Comparison of ENCODE assay signal across 8 cellular contexts in genomic region chr4:13654158-13654797, GRCh38. TPM values are rescaled to one million over a fixed set of nuclear protein-coding genes. Genes with fewer than 3 reads are reported as not detected.
DNase-seq lines count a peak whose midpoint lies in the region; ATAC-seq and TF ChIP-seq lines count a peak whose summit lies in the region.

No MANE protein-coding gene starts in this region.

- TF ChIP-seq CTCF in PC-9 (conservative IDR thresholded peaks at IDR 0.05) (peak; percentile 83), fibroblast of mammary gland (conservative IDR thresholded peaks at IDR 0.05; ENCODE audit: control insufficient read depth, insufficient read depth, low read depth, low read length) (peak; percentile 89)

- no peaks in the 10 kb centered on the region for H3K27me3 ChIP-seq in HUES6 (ENCODE audit: control insufficient read depth, insufficient read depth, low read length)
- no peaks in the 10 kb centered on the region for H3K27me3 ChIP-seq in PC-9 (ENCODE audit: insufficient read depth, low read depth)

- no peaks in the 10 kb centered on the region for H3K9me3 Mint-ChIP-seq in naive B cell
- H3K9me3 Mint-ChIP-seq in stimulated activated effector memory CD8-positive, alpha-beta T cell treated with anti-CD3 and anti-CD28 coated beads, Interleukin-12 subunit alpha, Interleukin-12 subunit beta, amount 100 ng/mL, for 72 hours, result no peaks in the 10 kb centered on the region

- no peaks in the 10 kb centered on the region; the same call in 1 of the 2 replicates for H3F3A ChIP-seq in PC-9 (ENCODE audit: insufficient read depth, low read depth)

- no peaks in the 10 kb centered on the region for H3K9me2 ChIP-seq in PC-9 (ENCODE audit: insufficient read depth)

- H3K4me1 Mint-ChIP-seq in naive B cell, result peaks cover 14 to 17% (median 14%) of the 10 kb centered on the region in 3 donors
- peaks cover 20% of the 10 kb centered on the region for H3K4me1 Mint-ChIP-seq in stimulated activated effector memory CD8-positive, alpha-beta T cell treated with anti-CD3 and anti-CD28 coated beads, Interleukin-12 subunit alpha, Interleukin-12 subunit beta, amount 100 ng/mL, for 72 hours

- H2AFZ ChIP-seq in PC-9, result peak overlapping the region; percentile 78

- POLR2A ChIA-PET in PC-9 (lab: Charles Lee; ENCODE audit: unreplicated experiment), result interaction anchor here (0.6 kb wide), 1 partner anchor 1414 kb away, joined by 3 read pairs; no protein-coding TSS in a partner anchor

- peak overlapping the region; percentile 82 to 94 (median 90) for H3K4me3 Mint-ChIP-seq in naive B cell
- peak overlapping the region; percentile 71 for H3K4me3 Mint-ChIP-seq in stimulated activated effector memory CD8-positive, alpha-beta T cell treated with anti-CD3 and anti-CD28 coated beads, Interleukin-12 subunit alpha, Interleukin-12 subunit beta, amount 100 ng/mL, for 72 hours

- peak; percentile 96 for ATAC-seq in GM21515 (IDR thresholded peaks at IDR 0.05; ENCODE audit: unreplicated experiment)
- ATAC-seq in naive B cell (ENCODE audit: low read depth in 2 of 2), result peak; percentile 85 to 88
- ATAC-seq in stimulated activated effector memory CD8-positive, alpha-beta T cell treated with anti-CD3 and anti-CD28 coated beads, Interleukin-12 subunit alpha, Interleukin-12 subunit beta, amount 100 ng/mL, for 72 hours, result peak; percentile 90

- no TSS peak for BruUV-seq in PC-9 (replicated peaks; lab: Mats Ljungman, UMichigan)

- no peak overlapping the region for H3K27ac ChIP-seq in HUES6 (ENCODE audit: low read depth, low read length)
- no peak overlapping the region for H3K27ac ChIP-seq in PC-9

- no peak overlapping the region for H3K9ac ChIP-seq in HUES6 (ENCODE audit: low read length)

- H3K36me3 ChIP-seq in HUES6 (ENCODE audit: control insufficient read depth, insufficient read depth, low read length), result no peaks in the 10 kb centered on the region
- no peaks in the 10 kb centered on the region for H3K36me3 ChIP-seq in PC-9 (ENCODE audit: low read depth)

- H3K27me3 Mint-ChIP-seq in naive B cell, result peaks cover 8 to 12% (median 9%) of the 10 kb centered on the region in 3 donors

- peak overlapping the region; percentile 81 for H3K4me2 ChIP-seq in PC-9

- H3K4me3 ChIP-seq in HUES6 (ENCODE audit: low read depth, low read length) (peak overlapping the region; percentile 62), PC-9 (peak overlapping the region; percentile 69), fibroblast of mammary gland (ENCODE audit: control insufficient read depth, low read depth, low read length) (peak overlapping the region; percentile 65)

- CTCF ChIA-PET in PC-9 (lab: Charles Lee), result interaction anchor here (1.0 to 1.2 kb wide), 3 partner anchors 14 to 1134 kb away, joined by 3 to 5 read pairs (median 4); no protein-coding TSS in a partner anchor

- H3K79me2 ChIP-seq in PC-9 (ENCODE audit: low read depth), result no peaks in the 10 kb centered on the region

- intact Hi-C loops in PC-9 (cut with micrococcal nuclease; ENCODE audit: unreplicated experiment), result loop anchor here (5.0 to 10.0 kb wide), 6 partner anchors 511 to 1803 kb away; no protein-coding TSS in a partner anchor

- H3K4me1 ChIP-seq in HUES6 (ENCODE audit: control insufficient read depth, insufficient read depth, low read length), result no peaks in the 10 kb centered on the region; the same call in 1 of the 2 replicates
- peaks cover 20% of the 10 kb centered on the region for H3K4me1 ChIP-seq in PC-9 (replicated peaks; ENCODE audit: insufficient read depth)

- H3K27ac Mint-ChIP-seq in naive B cell, result peak overlapping the region in 1 of 6 donors; percentile 78
- H3K27ac Mint-ChIP-seq in stimulated activated effector memory CD8-positive, alpha-beta T cell treated with anti-CD3 and anti-CD28 coated beads, Interleukin-12 subunit alpha, Interleukin-12 subunit beta, amount 100 ng/mL, for 72 hours, result no peak overlapping the region

- no peaks in the 10 kb centered on the region for H3K36me3 Mint-ChIP-seq in naive B cell
- H3K36me3 Mint-ChIP-seq in stimulated activated effector memory CD8-positive, alpha-beta T cell treated with anti-CD3 and anti-CD28 coated beads, Interleukin-12 subunit alpha, Interleukin-12 subunit beta, amount 100 ng/mL, for 72 hours, result no peaks in the 10 kb centered on the region

- no peaks in the 10 kb centered on the region for H4K20me1 ChIP-seq in PC-9 (ENCODE audit: insufficient read depth)

- peaks cover 6% of the 10 kb centered on the region; the same call in 1 of the 2 replicates for H3K9me3 ChIP-seq in HUES6 (ENCODE audit: control insufficient read depth, insufficient read depth, low read depth, low read length)
- H3K9me3 ChIP-seq in PC-9 (ENCODE audit: insufficient read depth, low read depth), result no peaks in the 10 kb centered on the region

- DNase-seq in DMS114 treated with DMSO at 0.1 percent for 48 hours (lab: John Stamatoyannopoulos, UW; ENCODE audit: unreplicated experiment) (peak; percentile 13), PC-9 (peak; percentile 50 to 82), fibroblast of mammary gland (ENCODE audit: low read depth) (peak; percentile 69), naive B cell (peak; percentile 67)
- DNase-seq in activated T-helper 1 cell treated with anti-CD3 and anti-CD28 coated beads, Interleukin-2, amount 50 U/mL, for 16 hours (ENCODE audit: low read depth in 1 of 2, low spot score in 1 of 2), result peak; percentile 58 to 59
- DNase-seq in stimulated activated effector memory CD8-positive, alpha-beta T cell treated with anti-CD3 and anti-CD28 coated beads, Interleukin-12 subunit alpha, Interleukin-12 subunit beta, amount 100 ng/mL, for 72 hours (ENCODE audit: low spot score in 2 of 2), result peak; percentile 77 to 89

RNA-seq across cellular contexts. Expression of gene BOD1L1, which starts 26.8 kb away (rescaled TPM):
- total RNA-seq in PC-9 (2021), result 33.6 and 40.4 TPM in 2 replicates
- 10 to 100 TPM in 1 of 6 donors, 1 to 10 TPM in 5; 2.5 to 10.2 (median 3.9) TPM for polyA plus RNA-seq in naive B cell (ENCODE audit: low read depth in 6 of 6)

Comparison
In these comparisons a context has a peak if more than half of its experiments do, and no peak if none do; other contexts are left out.
1. DNase-seq: peak in every context shown above with its lines; median percentile 83 in stimulated activated effector memory CD8-positive, alpha-beta T cell treated with anti-CD3 and anti-CD28 coated beads, Interleukin-12 subunit alpha, Interleukin-12 subunit beta, amount 100 ng/mL, for 72 hours; 69 in fibroblast of mammary gland; 67 in naive B cell; 66 in PC-9; 58 in activated T-helper 1 cell treated with anti-CD3 and anti-CD28 coated beads, Interleukin-2, amount 50 U/mL, for 16 hours; 13 in DMS114 treated with DMSO at 0.1 percent for 48 hours.